In genomic region chr5:178259623-178260536, GRCh38 we compare ENCODE assay signal across 30 cellular contexts.
"Had no signal": no experiment of that assay in that cellular context is flagged by ENCODE, and none has a peak within 500 bp of the region (broad histone marks: within the 10 kb centered on the region; RNA-seq: fewer than 3 reads in every experiment).

No MANE protein-coding gene starts in this region.

- H3K4me1 ChIP-seq: breast epithelium, gastrocnemius medialis, parathyroid adenoma, psoas muscle, testis, transverse colon had no signal

- H3K27me3 ChIP-seq: breast epithelium, gastrocnemius medialis, hepatocyte, testis, transverse colon had no signal

- H3K9me3 Mint-ChIP-seq: activated naive CD4-positive, alpha-beta T cell treated with anti-CD3 and anti-CD28 coated beads, Interleukin-2, amount 50 U/mL, for 24 hours; activated naive CD8-positive, alpha-beta T cell treated with anti-CD3 and anti-CD28 coated beads, Interleukin-2, amount 50 U/mL, for 24 hours; dendritic cell treated with granulocyte-macrophage colony-stimulating factor and Interleukin-4, amounts not matched to agents 40 ng/mL and 50 ng/mL, for 4 days had no signal

- H3K4me2 ChIP-seq: hepatocyte had no signal

- H3K4me3 Mint-ChIP-seq: activated naive CD4-positive, alpha-beta T cell treated with anti-CD3 and anti-CD28 coated beads, Interleukin-2, amount 50 U/mL, for 24 hours; activated naive CD8-positive, alpha-beta T cell treated with anti-CD3 and anti-CD28 coated beads, Interleukin-2, amount 50 U/mL, for 24 hours; activated T-cell treated with anti-CD3 and anti-CD28 coated beads, Interleukin-2, amount 50 U/mL, for 24 hours; dendritic cell treated with granulocyte-macrophage colony-stimulating factor and Interleukin-4, amounts not matched to agents 40 ng/mL and 50 ng/mL, for 4 days; nephron progenitor cell had no signal

- H3K36me3 ChIP-seq: breast epithelium, gastrocnemius medialis, transverse colon, WERI-Rb-1 had no signal

- H3K27ac ChIP-seq: breast epithelium, gastrocnemius medialis, hepatocyte, parathyroid adenoma, psoas muscle, testis, transverse colon, WERI-Rb-1 had no signal

- H3K27ac Mint-ChIP-seq: activated naive CD4-positive, alpha-beta T cell treated with anti-CD3 and anti-CD28 coated beads, Interleukin-2, amount 50 U/mL, for 24 hours; activated naive CD8-positive, alpha-beta T cell treated with anti-CD3 and anti-CD28 coated beads, Interleukin-2, amount 50 U/mL, for 24 hours; activated T-cell treated with anti-CD3 and anti-CD28 coated beads, Interleukin-2, amount 50 U/mL, for 24 hours; dendritic cell treated with granulocyte-macrophage colony-stimulating factor and Interleukin-4, amounts not matched to agents 40 ng/mL and 50 ng/mL, for 4 days; nephron progenitor cell had no signal

- H2AFZ ChIP-seq: hepatocyte, parathyroid adenoma had no signal

- H3K36me3 Mint-ChIP-seq: activated naive CD4-positive, alpha-beta T cell treated with anti-CD3 and anti-CD28 coated beads, Interleukin-2, amount 50 U/mL, for 24 hours had no signal

- H3K4me1 Mint-ChIP-seq: activated naive CD4-positive, alpha-beta T cell treated with anti-CD3 and anti-CD28 coated beads, Interleukin-2, amount 50 U/mL, for 24 hours had no signal

- DNase-seq: activated CD4-positive, alpha-beta T cell treated with anti-CD3 and anti-CD28 coated beads for 48 hours; activated CD4-positive, alpha-beta T cell treated with anti-CD3 and anti-CD28 coated beads, Interleukin-2, amount 50 U/mL, for 48 hours; activated CD8-positive, alpha-beta memory T cell treated with anti-CD3 and anti-CD28 coated beads for 24 hours; activated CD8-positive, alpha-beta memory T cell treated with anti-CD3 and anti-CD28 coated beads, Interleukin-2, amount 50 U/mL, for 48 hours; activated naive CD8-positive, alpha-beta T cell treated with anti-CD3 and anti-CD28 coated beads, Interleukin-2, amount 50 U/mL, for 24 hours; activated T-cell treated with anti-CD3 and anti-CD28 coated beads, Interleukin-2, amount 50 U/mL, for 24 hours; amygdala; central memory CD4-positive, alpha-beta T cell; effector CD8-positive, alpha-beta T cell; gastrocnemius medialis; islet precursor cell; mammary epithelial cell; nephron progenitor cell; nucleus accumbens; psoas muscle; stimulated activated CD4-positive, alpha-beta T cell treated with anti-CD3 and anti-CD28 coated beads, Interleukin-15, amount 100 ng/mL, for 24 hours; stimulated activated naive CD8-positive, alpha-beta T cell treated with anti-CD3 and anti-CD28 coated beads, Interleukin-15, Interleukin-2, amounts not matched to agents 100 U/mL and 50 U/mL, for 24 hours; T-helper 9 cell; testis; transverse colon; WERI-Rb-1 had no signal

- H3K27me3 Mint-ChIP-seq: activated naive CD4-positive, alpha-beta T cell treated with anti-CD3 and anti-CD28 coated beads, Interleukin-2, amount 50 U/mL, for 24 hours; activated naive CD8-positive, alpha-beta T cell treated with anti-CD3 and anti-CD28 coated beads, Interleukin-2, amount 50 U/mL, for 24 hours; activated T-cell treated with anti-CD3 and anti-CD28 coated beads, Interleukin-2, amount 50 U/mL, for 24 hours; dendritic cell treated with granulocyte-macrophage colony-stimulating factor and Interleukin-4, amounts not matched to agents 40 ng/mL and 50 ng/mL, for 4 days had no signal

- H3K9me3 ChIP-seq: breast epithelium, gastrocnemius medialis, psoas muscle, testis, transverse colon had no signal

- ATAC-seq: activated CD4-positive, CD25-positive, alpha-beta regulatory T cell treated with anti-CD3 and anti-CD28 coated beads, Interleukin-2, amount 50 U/mL, for 24 hours; activated naive CD8-positive, alpha-beta T cell treated with anti-CD3 and anti-CD28 coated beads, Interleukin-2, amount 50 U/mL, for 24 hours; gastrocnemius medialis; psoas muscle; stimulated activated naive CD8-positive, alpha-beta T cell treated with anti-CD3 and anti-CD28 coated beads, Interleukin-15, Interleukin-2, amounts not matched to agents 100 U/mL and 50 U/mL, for 24 hours had no signal

- H3K79me2 ChIP-seq: hepatocyte, parathyroid adenoma had no signal

- H3K4me3 ChIP-seq: breast epithelium, gastrocnemius medialis, hepatocyte, psoas muscle, testis, transverse colon had no signal

- H3K9ac ChIP-seq: parathyroid adenoma had no signal

- FAIRE-seq: endometrium, TTC549, urothelium cell line had no signal
